13 cellular contexts compared by ENCODE assay signal in the genomic region with DNA sequence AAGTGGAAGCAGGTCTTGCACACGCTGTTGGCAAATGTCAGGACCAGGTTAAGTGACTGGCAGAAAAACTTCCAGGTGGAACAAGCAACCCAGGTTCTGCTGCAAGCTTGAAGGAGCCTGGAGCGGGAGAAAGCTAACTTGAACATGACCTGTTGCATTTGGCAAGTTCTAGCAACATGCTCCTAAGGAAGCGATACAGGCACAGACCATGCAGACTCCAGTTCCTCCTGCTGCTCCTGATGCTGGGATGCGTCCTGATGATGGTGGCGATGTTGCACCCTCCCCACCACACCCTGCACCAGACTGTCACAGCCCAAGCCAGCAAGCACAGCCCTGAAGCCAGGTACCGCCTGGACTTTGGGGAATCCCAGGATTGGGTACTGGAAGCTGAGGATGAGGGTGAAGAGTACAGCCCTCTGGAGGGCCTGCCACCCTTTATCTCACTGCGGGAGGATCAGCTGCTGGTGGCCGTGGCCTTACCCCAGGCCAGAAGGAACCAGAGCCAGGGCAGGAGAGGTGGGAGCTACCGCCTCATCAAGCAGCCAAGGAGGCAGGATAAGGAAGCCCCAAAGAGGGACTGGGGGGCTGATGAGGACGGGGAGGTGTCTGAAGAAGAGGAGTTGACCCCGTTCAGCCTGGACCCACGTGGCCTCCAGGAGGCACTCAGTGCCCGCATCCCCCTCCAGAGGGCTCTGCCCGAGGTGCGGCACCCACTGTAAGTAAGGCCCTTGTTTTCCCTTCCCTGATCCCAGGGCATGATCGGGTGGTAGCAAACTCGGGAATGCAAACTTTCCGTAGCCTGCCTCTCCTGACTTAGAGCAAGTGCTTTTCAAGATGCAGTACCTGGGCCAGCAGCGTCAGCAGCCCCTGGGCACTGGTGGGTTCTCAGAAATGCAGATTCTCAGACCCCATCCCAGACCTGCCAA. TPM values are rescaled to one million over a fixed set of nuclear protein-coding genes. Genes with fewer than 3 reads are reported as not detected.
A peak's percentile ranks its signal among the peaks of the same experiment; 100 is the strongest.
DNase-seq lines count a peak whose midpoint lies in the region; ATAC-seq, FAIRE-seq and TF ChIP-seq lines count a peak whose summit lies in the region.
"Had no signal": no experiment of that assay in that cellular context is flagged by ENCODE, and none has a peak within 500 bp of the region (broad histone marks: within the 10 kb centered on the region; RNA-seq: fewer than 3 reads in every experiment).

No MANE protein-coding gene starts in this region.

- BruUV-seq in IMR-90 (replicated peaks; lab: Mats Ljungman, UMichigan): TSS peak; percentile 96

- peak overlapping the region; percentile 78 for H3K4me2 ChIP-seq in IMR-90 (ENCODE audit: low read depth, low read length)

- H3K4me3 ChIP-seq in IMR-90 (ENCODE audit: insufficient read depth, low read depth, low read length): peak overlapping the region; percentile 76
- H3K4me3 ChIP-seq: SK-N-MC had no signal

- H3K27ac ChIP-seq in IMR-90 (ENCODE audit: insufficient read depth, low read length) (peak overlapping the region; percentile 85), temporal lobe (ENCODE audit: low read depth, low read length) (peak overlapping the region; percentile 93)
- H3K27ac ChIP-seq: SK-N-MC had no signal

- H3K4me1 ChIP-seq in IMR-90 (ENCODE audit: control insufficient read depth, insufficient read depth, low read length): peaks cover 38% of the 10 kb centered on the region

- peak overlapping the region; percentile 69; the same call in 2 of the 3 replicates for H2BK15ac ChIP-seq in IMR-90 (ENCODE audit: low read depth, low read length)

- FAIRE-seq in urothelium cell line (lab: Jason Lieb, UNC): no peak

- peak overlapping the region; percentile 96 for H3K9ac ChIP-seq in IMR-90 (ENCODE audit: low read depth, low read length)

- H3K9me3 ChIP-seq in IMR-90 (ENCODE audit: control insufficient read depth, insufficient read depth, low read length): no peaks in the 10 kb centered on the region

- CTCF ChIA-PET in IMR-90 (lab: Yijun Ruan, JAX): interaction anchor here (1.2 to 1.6 kb wide), 4 partner anchors 50 to 126 kb away, joined by 3 to 7 read pairs (median 4); no protein-coding TSS in a partner anchor

- peak overlapping the region; percentile 93 for H2BK20ac ChIP-seq in IMR-90 (ENCODE audit: low read depth, low read length)

- H3K14ac ChIP-seq in IMR-90 (replicated peaks; ENCODE audit: low read depth, low read length): peak overlapping the region; percentile 93

- TF ChIP-seq CTCF in IMR-90 (conservative IDR thresholded peaks at IDR 0.05; ENCODE audit: low read depth, low read length): no peak

- TF ChIP-seq RAD21 in IMR-90 (IDR thresholded peaks at IDR 0.05; ENCODE audit: low read length): no peak

- dilution Hi-C loops in IMR-90 (cut with HindIII; ENCODE audit: low sequenced_read_pairs, unreplicated experiment): no loop called here

- peak overlapping the region; percentile 64 for H2AFZ ChIP-seq in IMR-90 (replicated peaks; ENCODE audit: low read length, poor library complexity)

- ATAC-seq in IMR-90 (ENCODE audit: low read depth) (no peak), GM18870 (IDR thresholded peaks at IDR 0.05; ENCODE audit: unreplicated experiment) (no peak)
- ATAC-seq in activated naive CD4-positive, alpha-beta T cell treated with anti-CD3 and anti-CD28 coated beads, Interleukin-2, amount 50 U/mL, for 72 hours: no peak
- ATAC-seq: CD8-positive, alpha-beta T cell had no signal

- H4K5ac ChIP-seq in IMR-90 (ENCODE audit: low read depth, low read length): peak overlapping the region; percentile 79

- peak overlapping the region; percentile 67 to 87 for H4K8ac ChIP-seq in IMR-90 (ENCODE audit: low read depth in 2 of 2, low read length in 2 of 2)

- peaks cover 4% of the 10 kb centered on the region for H3K36me3 ChIP-seq in IMR-90 (ENCODE audit: control insufficient read depth, insufficient read depth, low read length)

- peaks cover 39% of the 10 kb centered on the region for H3K9me1 ChIP-seq in IMR-90 (ENCODE audit: insufficient read depth, low read length)

- H2AK5ac ChIP-seq in IMR-90 (ENCODE audit: low read depth, low read length): peak overlapping the region; percentile 88

- peaks cover 18 to 48% of the 10 kb centered on the region in 2 experiments for H3K79me1 ChIP-seq in IMR-90 (ENCODE audit: low read depth in 1 of 2, low read length in 2 of 2)

- DNase-seq in IMR-90 (no peak), ecto neural progenitor cell (ENCODE audit: low spot score) (peak; percentile 38), medulla oblongata (ENCODE audit: extremely low spot score) (peak; percentile 67), urothelium cell line (ENCODE audit: low spot score) (no peak), D341Med (ENCODE audit: low spot score) (no peak)
- DNase-seq in activated naive CD4-positive, alpha-beta T cell treated with anti-CD3 and anti-CD28 coated beads, Interleukin-2, amount 50 U/mL, for 72 hours (ENCODE audit: low spot score in 2 of 2): no peak
- DNase-seq: activated CD4-positive, alpha-beta T cell treated with anti-CD3 and anti-CD28 coated beads for 1 hour; CD8-positive, alpha-beta T cell; cortex of kidney; NCI-H1105 treated with DMSO at 0.1 percent for 48 hours had no signal

- H3K4ac ChIP-seq in IMR-90 (ENCODE audit: low read depth, low read length): peak overlapping the region; percentile 99

- H3K23ac ChIP-seq in IMR-90 (ENCODE audit: low read depth, low read length): peak overlapping the region; percentile 95

- 0 out of 2 replicates have a peak, but pooled peaks have one; percentile 10 for TF ChIP-seq POLR2A in IMR-90 (IDR thresholded peaks at IDR 0.05; ENCODE audit: low read depth, low read length)

- POLR2A ChIA-PET in IMR-90 (lab: Charles Lee; ENCODE audit: unreplicated experiment): interaction anchor here (1.0 kb wide), 1 partner anchor 45 kb away, joined by 3 read pairs; no protein-coding TSS in a partner anchor

- H3K18ac ChIP-seq in IMR-90 (ENCODE audit: low read depth, low read length): peak overlapping the region; percentile 89

- in situ Hi-C loops in IMR-90 (cut with MboI; ENCODE audit: low sequenced_read_pairs): loop anchor here (5.0 kb wide), 1 partner anchor 113 kb away; no protein-coding TSS in a partner anchor

- no peaks in the 10 kb centered on the region for H4K20me1 ChIP-seq in IMR-90 (ENCODE audit: insufficient read depth, low read length)

- intact Hi-C loops in IMR-90 (cut with micrococcal nuclease): loop anchor here (1.0 to 2.0 kb wide), 6 partner anchors 26 to 315 kb away; no protein-coding TSS in a partner anchor

- 89% methylated on average over 10 of the region's 19 CpGs; no CpG with 5 or more reads in 1 of the 2 experiments for WGBS in IMR-90 (ENCODE audit: extremely low coverage in 2 of 2, insufficient read length in 1 of 2), 2 experiments

- H4K91ac ChIP-seq in IMR-90 (ENCODE audit: insufficient read depth, low read depth, low read length): peak overlapping the region; percentile 99

- no peaks in the 10 kb centered on the region for H3K27me3 ChIP-seq in IMR-90 (ENCODE audit: control insufficient read depth, insufficient read depth, low read length)

- H2BK5ac ChIP-seq in IMR-90 (ENCODE audit: low read depth, low read length, poor library complexity, severe bottlenecking): peak overlapping the region; percentile 93

- H3K36me3 Mint-ChIP-seq in activated naive CD4-positive, alpha-beta T cell treated with anti-CD3 and anti-CD28 coated beads, Interleukin-2, amount 50 U/mL, for 72 hours: no peaks in the 10 kb centered on the region
- H3K36me3 Mint-ChIP-seq: CD8-positive, alpha-beta T cell had no signal

- peak overlapping the region; percentile 77 for H2AK9ac ChIP-seq in IMR-90 (replicated peaks; ENCODE audit: low read depth, low read length, poor library complexity)

- no peak overlapping the region for H3K27ac Mint-ChIP-seq in activated naive CD4-positive, alpha-beta T cell treated with anti-CD3 and anti-CD28 coated beads, Interleukin-2, amount 50 U/mL, for 72 hours
- H3K27ac Mint-ChIP-seq: CD8-positive, alpha-beta T cell had no signal

- H2BK120ac ChIP-seq in IMR-90 (ENCODE audit: low read depth, low read length): peak overlapping the region; percentile 94

- no peaks in the 10 kb centered on the region for H3K9me3 Mint-ChIP-seq in activated naive CD4-positive, alpha-beta T cell treated with anti-CD3 and anti-CD28 coated beads, Interleukin-2, amount 50 U/mL, for 72 hours
- H3K9me3 Mint-ChIP-seq: CD8-positive, alpha-beta T cell had no signal

- peak overlapping the region; percentile 83 for H3K56ac ChIP-seq in IMR-90 (ENCODE audit: extremely low read depth, insufficient read depth, low read length)

TF ChIP-seq in IMR-90, 13 proteins besides CTCF, POLR2A, EP300 and RAD21 (continues in another document):
- no peak for TF ChIP-seq MAZ (IDR thresholded peaks at IDR 0.05; ENCODE audit: borderline replicate concordance, low read depth, low read length)
- TF ChIP-seq, protein P1, sequence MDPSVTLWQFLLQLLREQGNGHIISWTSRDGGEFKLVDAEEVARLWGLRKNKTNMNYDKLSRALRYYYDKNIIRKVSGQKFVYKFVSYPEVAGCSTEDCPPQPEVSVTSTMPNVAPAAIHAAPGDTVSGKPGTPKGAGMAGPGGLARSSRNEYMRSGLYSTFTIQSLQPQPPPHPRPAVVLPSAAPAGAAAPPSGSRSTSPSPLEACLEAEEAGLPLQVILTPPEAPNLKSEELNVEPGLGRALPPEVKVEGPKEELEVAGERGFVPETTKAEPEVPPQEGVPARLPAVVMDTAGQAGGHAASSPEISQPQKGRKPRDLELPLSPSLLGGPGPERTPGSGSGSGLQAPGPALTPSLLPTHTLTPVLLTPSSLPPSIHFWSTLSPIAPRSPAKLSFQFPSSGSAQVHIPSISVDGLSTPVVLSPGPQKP (IDR thresholded peaks at IDR 0.05; ENCODE audit: borderline replicate concordance, low read depth, low read length): no peak
- TF ChIP-seq NFE2L2 (IDR thresholded peaks at IDR 0.05; ENCODE audit: low read depth, low read length): no peak
- TF ChIP-seq CEBPB (IDR thresholded peaks at IDR 0.05; ENCODE audit: low read depth, low read length): no peak
- TF ChIP-seq RCOR1 (IDR thresholded peaks at IDR 0.05; ENCODE audit: insufficient replicate concordance, low read length): no peak
- no peak for TF ChIP-seq RFX5 (IDR thresholded peaks at IDR 0.05; ENCODE audit: low read depth, low read length)
- TF ChIP-seq CHD1 (IDR thresholded peaks at IDR 0.05; ENCODE audit: low read depth, low read length): no peak

RNA-seq across cellular contexts. Expression of a gene that starts 0.8 kb away (rescaled TPM):
- 14.7 and 19.7 TPM in 2 replicates for total RNA-seq in IMR-90 (2012; rRNA removed)
- 11.0 and 12.8 TPM in 2 replicates for polyA plus RNA-seq in IMR-90 (2012; rRNA removed)
- polyA plus RNA-seq in IMR-90 (2012; cell fraction: cytosol; rRNA removed): 8.5 and 15.7 TPM in 2 replicates
- 7.3 and 8.8 TPM in 2 replicates for polyA plus RNA-seq in IMR-90 (2012; cell fraction: nucleus; rRNA removed; ENCODE audit: low replicate concordance)
- 2.2 TPM for total RNA-seq in temporal lobe
- total RNA-seq in activated naive CD4-positive, alpha-beta T cell treated with anti-CD3 and anti-CD28 coated beads, Interleukin-2, amount 50 U/mL, for 72 hours: under 1 TPM in 1 of 2 donors, not detected in 1; 0.35 TPM
- total RNA-seq: CD8-positive, alpha-beta T cell had no signal

Comparison
In these comparisons a context has a peak if more than half of its experiments do, and no peak if none do; other contexts are left out.
1. DNase-seq: peak in ecto neural progenitor cell (single experiment) and medulla oblongata (single experiment); none in IMR-90 (single experiment), urothelium cell line (single experiment), activated naive CD4-positive, alpha-beta T cell treated with anti-CD3 and anti-CD28 coated beads, Interleukin-2, amount 50 U/mL, for 72 hours (0 of 2) and D341Med (single experiment).